13 cellular contexts compared by ENCODE assay signal in genomic region chr15:92645051-92645631, GRCh38. TPM values are rescaled to one million over a fixed set of nuclear protein-coding genes. Genes with fewer than 3 reads are reported as not detected.
A peak's percentile ranks its signal among the peaks of the same experiment; 100 is the strongest.
DNase-seq lines count a peak whose midpoint lies in the region; ATAC-seq, FAIRE-seq and TF ChIP-seq lines count a peak whose summit lies in the region.
"Had no signal": no experiment of that assay in that cellular context is flagged by ENCODE, and none has a peak within 500 bp of the region (broad histone marks: within the 10 kb centered on the region; RNA-seq: fewer than 3 reads in every experiment).

No MANE protein-coding gene starts in this region.

- H3K4me1 Mint-ChIP-seq in progenitor cell of endocrine pancreas (ENCODE audit: low read depth): peaks cover 29% of the 10 kb centered on the region
- H3K4me1 Mint-ChIP-seq: CD4-positive, alpha-beta memory T cell had no signal

- peaks cover 89% of the 10 kb centered on the region for H3K79me2 ChIP-seq in endothelial cell of umbilical vein (ENCODE audit: control insufficient read depth, insufficient read depth, low read length)

- dilution Hi-C loops in endothelial cell of umbilical vein (cut with MboI; ENCODE audit: extremely low pct_ligation_motif_present, low sequenced_read_pairs): no loop called here

- no peaks in the 10 kb centered on the region for H3K9me3 ChIP-seq in endothelial cell of umbilical vein (replicated peaks; ENCODE audit: control insufficient read depth, insufficient read depth, low read length)

- DNase-seq in GF-D8 (lab: John Stamatoyannopoulos, UW) (peak; percentile 38), NCI-H524 treated with DMSO at 0.1 percent for 48 hours (lab: John Stamatoyannopoulos, UW) (peak; percentile 94), endothelial cell of umbilical vein (ENCODE audit: low read depth, low spot score) (peak; percentile 87), progenitor cell of endocrine pancreas (ENCODE audit: low spot score, unreplicated experiment) (no peak), NCI-H2107 (lab: John Stamatoyannopoulos, UW) (no peak), H54 (ENCODE audit: insufficient read length, low spot score) (no peak)
- no peak for DNase-seq in stimulated activated CD4-positive, alpha-beta T cell treated with anti-CD3 and anti-CD28 coated beads, Interleukin-2, amount 100 ng/mL, for 48 hours
- DNase-seq: activated naive CD4-positive, alpha-beta T cell treated with anti-CD3 and anti-CD28 coated beads, Interleukin-2, amount 50 U/mL, for 16 hours; CD4-positive, alpha-beta memory T cell; right cardiac atrium; T-helper 1 cell had no signal

- H3K9me1 ChIP-seq in endothelial cell of umbilical vein (replicated peaks; ENCODE audit: control insufficient read depth, extremely low read depth, insufficient read depth, low read length): no peaks in the 10 kb centered on the region

- no peak overlapping the region for H2AFZ ChIP-seq in endothelial cell of umbilical vein (ENCODE audit: low read depth, low read length)

- peak; percentile 76 for FAIRE-seq in endothelial cell of umbilical vein (lab: Jason Lieb, UNC)
- no peak for FAIRE-seq in H54 (lab: Jason Lieb, UNC)

- no peaks in the 10 kb centered on the region for H3K27me3 Mint-ChIP-seq in progenitor cell of endocrine pancreas

- no peak overlapping the region for H3K4me3 ChIP-seq in endothelial cell of umbilical vein (replicated peaks in 1 of 3; ENCODE audit: insufficient read depth in 1 of 3, low read depth in 1 of 3, low read length in 3 of 3)

- H3K36me3 Mint-ChIP-seq in progenitor cell of endocrine pancreas (ENCODE audit: insufficient read depth): peaks cover 14% of the 10 kb centered on the region
- H3K36me3 Mint-ChIP-seq: CD4-positive, alpha-beta memory T cell had no signal

- no peak for ATAC-seq in HG02798 (IDR thresholded peaks at IDR 0.05; ENCODE audit: poor library complexity, unreplicated experiment)
- ATAC-seq: HCT116, right cardiac atrium had no signal

- TF ChIP-seq POLR2A in endothelial cell of umbilical vein (IDR thresholded peaks at IDR 0.05; ENCODE audit: low read depth, low read length) (peak; percentile 71), H54 (IDR thresholded peaks at IDR 0.05; ENCODE audit: low read depth, low read length) (no peak)

- peak overlapping the region; percentile 72 for H3K27ac ChIP-seq in endothelial cell of umbilical vein (ENCODE audit: insufficient read depth, low read depth, low read length)

- peak overlapping the region; percentile 23 for H3K4me2 ChIP-seq in endothelial cell of umbilical vein (ENCODE audit: insufficient read depth, low read length)

- peak overlapping the region; percentile 5 for H3K9ac ChIP-seq in endothelial cell of umbilical vein (replicated peaks; ENCODE audit: extremely low read depth, insufficient read depth, low read length)

- CTCF ChIA-PET in endothelial cell of umbilical vein (lab: Charles Lee): interaction anchor here (0.7 to 2.1 kb wide), 7 partner anchors 9 to 124 kb away, joined by 3 to 13 read pairs (median 7); partner anchors contain the start of gene FAM174B

- POLR2A ChIA-PET in endothelial cell of umbilical vein (lab: Charles Lee): interaction anchor here (0.6 kb wide), 1 partner anchor 71 kb away, joined by 3 read pairs; no protein-coding TSS in a partner anchor

- no peaks in the 10 kb centered on the region for H4K20me1 ChIP-seq in endothelial cell of umbilical vein (replicated peaks; ENCODE audit: control insufficient read depth, extremely low read depth, insufficient read depth, low read length)

- TF ChIP-seq CTCF in endothelial cell of umbilical vein (IDR thresholded peaks at IDR 0.05; ENCODE audit: extremely low read depth in 1 of 2, insufficient read depth in 1 of 2, low read depth in 1 of 2, low read length in 2 of 2) (no peak), progenitor cell of endocrine pancreas (IDR thresholded peaks at IDR 0.05; ENCODE audit: unreplicated experiment) (no peak)

- no peak overlapping the region for H3K4me3 Mint-ChIP-seq in progenitor cell of endocrine pancreas (ENCODE audit: low read depth)
- H3K4me3 Mint-ChIP-seq: CD4-positive, alpha-beta memory T cell had no signal

- H3K36me3 ChIP-seq in endothelial cell of umbilical vein (ENCODE audit: control insufficient read depth in 2 of 2, extremely low read depth in 1 of 2, insufficient read depth in 2 of 2, low read length in 2 of 2): no peaks in the 10 kb centered on the region

- intact Hi-C loops in endothelial cell of umbilical vein (cut with micrococcal nuclease): loop anchor here (2.0 kb wide), 1 partner anchor 20 kb away; no protein-coding TSS in a partner anchor

- peak overlapping the region; percentile 87 for H3K27ac Mint-ChIP-seq in progenitor cell of endocrine pancreas
- H3K27ac Mint-ChIP-seq: CD4-positive, alpha-beta memory T cell had no signal

- H3K4me1 ChIP-seq in endothelial cell of umbilical vein (ENCODE audit: control insufficient read depth, extremely low read depth, insufficient read depth, low read length): peaks cover 35% of the 10 kb centered on the region

- no peaks in the 10 kb centered on the region for H3K27me3 ChIP-seq in endothelial cell of umbilical vein (ENCODE audit: control insufficient read depth in 2 of 2, insufficient read depth in 2 of 2, low read length in 2 of 2)

- no TSS peak for BruUV-seq in endothelial cell of umbilical vein (replicated peaks; lab: Mats Ljungman, UMichigan)

- peaks cover 17% of the 10 kb centered on the region for H3K9me3 Mint-ChIP-seq in progenitor cell of endocrine pancreas (ENCODE audit: low read depth)

TF ChIP-seq in endothelial cell of umbilical vein, 7 proteins besides CTCF, POLR2A, EP300 and RAD21:
- TF ChIP-seq JUN (IDR thresholded peaks at IDR 0.05; ENCODE audit: borderline replicate concordance, insufficient read depth, insufficient read length, low read depth): peak; percentile 48
- no peak for TF ChIP-seq EZH2 (IDR thresholded peaks at IDR 0.05; ENCODE audit: borderline replicate concordance, low read depth, low read length, severe bottlenecking)
- peak; percentile 88 for TF ChIP-seq POLR2AphosphoS5 (IDR thresholded peaks at IDR 0.05; ENCODE audit: insufficient read depth, low read depth, low read length)
- TF ChIP-seq MAX (IDR thresholded peaks at IDR 0.05; ENCODE audit: insufficient read depth, insufficient read length): no peak
- peak; percentile 19 for TF ChIP-seq FOS (IDR thresholded peaks at IDR 0.05; ENCODE audit: borderline replicate concordance, insufficient read depth, low read length)
- no peak for TF ChIP-seq MYC (IDR thresholded peaks at IDR 0.05; ENCODE audit: low read depth, low read length)
- TF ChIP-seq GATA2 (IDR thresholded peaks at IDR 0.05; ENCODE audit: insufficient read depth, insufficient read length, low read depth, low read length): peak; percentile 99
TF ChIP-seq in endothelial cell of umbilical vein: peak in this region for 4.

RNA-seq across cellular contexts. Expression of gene FAM174B, which starts 10.4 kb away (rescaled TPM):
- total RNA-seq in endothelial cell of umbilical vein (20.0 and 30.2 TPM in 2 replicates), progenitor cell of endocrine pancreas (33.4 and 37.0 TPM in 2 replicates)
- polyA plus RNA-seq in endothelial cell of umbilical vein: 22.9 and 25.9 TPM in 2 replicates
- polyA plus RNA-seq in endothelial cell of umbilical vein (2011; cell fraction: cytosol; rRNA removed): 31.8 and 39.0 TPM in 2 replicates
- 19.9 and 20.4 TPM in 2 replicates for polyA plus RNA-seq in endothelial cell of umbilical vein (2011; cell fraction: nucleus; rRNA removed)
- polyA plus RNA-seq in endothelial cell of umbilical vein (2012): 70.9 and 71.0 TPM in 2 replicates
- polyA minus RNA-seq in endothelial cell of umbilical vein: 31.3 and 47.8 TPM in 2 replicates
- 10.9 TPM for polyA minus RNA-seq in endothelial cell of umbilical vein (2011; cell fraction: cytosol; rRNA and poly(A)+ RNA removed)
- 16.4 and 32.0 TPM in 2 replicates for polyA minus RNA-seq in endothelial cell of umbilical vein (2011; cell fraction: nucleus; rRNA and poly(A)+ RNA removed)

Comparison
In these comparisons a context has a peak if more than half of its experiments do, and no peak if none do; other contexts are left out.
1. DNase-seq: peak in GF-D8 (single experiment), NCI-H524 treated with DMSO at 0.1 percent for 48 hours (single experiment) and endothelial cell of umbilical vein (single experiment); none in progenitor cell of endocrine pancreas (single experiment), NCI-H2107 (single experiment), H54 (single experiment) and stimulated activated CD4-positive, alpha-beta T cell treated with anti-CD3 and anti-CD28 coated beads, Interleukin-2, amount 100 ng/mL, for 48 hours (0 of 2).